Comparison of ENCODE assay signal across 16 cellular contexts in genomic region chr1:8846263-8846662, GRCh38. TPM values are rescaled to one million over a fixed set of nuclear protein-coding genes. Genes with fewer than 3 reads are reported as not detected.
DNase-seq lines count a peak whose midpoint lies in the region; ATAC-seq and TF ChIP-seq lines count a peak whose summit lies in the region.
"Had no signal": no experiment of that assay in that cellular context is flagged by ENCODE, and none has a peak within 500 bp of the region (broad histone marks: within the 10 kb centered on the region; RNA-seq: fewer than 3 reads in every experiment).

No MANE protein-coding gene starts in this region.

- POLR2A ChIA-PET in WTC11 (lab: Charles Lee), result no interaction called here

- no peak overlapping the region for H3K27ac Mint-ChIP-seq in WTC11
- H3K27ac Mint-ChIP-seq: GM23338 had no signal

- no peak overlapping the region for H3K56ac ChIP-seq in mesendoderm (ENCODE audit: low read length)

- 84% methylated on average over 3 to 4 of the region's 4 CpGs for WGBS in upper lobe of left lung, 2 donors
- WGBS in mesendoderm (ENCODE audit: extremely low coverage, insufficient coverage, low lambda C conversion rate), result no CpG with 5 or more reads among the region's 4 CpGs

- no peak overlapping the region for H2BK120ac ChIP-seq in mesendoderm (ENCODE audit: low read depth, low read length)

- no peak overlapping the region for H3K23ac ChIP-seq in mesendoderm (ENCODE audit: low read length)

- H3K4me3 Mint-ChIP-seq in WTC11, result no peak overlapping the region
- H3K4me3 Mint-ChIP-seq: CD8-positive, alpha-beta memory T cell; GM23338 had no signal

- H3K36me3 ChIP-seq in BLaER1 (no peaks in the 10 kb centered on the region), upper lobe of left lung (no peaks in the 10 kb centered on the region), mesendoderm (ENCODE audit: control insufficient read depth, insufficient read depth, low read length) (no peaks in the 10 kb centered on the region)
- no peaks in the 10 kb centered on the region for H3K36me3 ChIP-seq in BLaER1 treated with 17β-estradiol and CSF1 and Interleukin-3, amounts not matched to agents 10 nM and 100 nM
- H3K36me3 ChIP-seq: BE2C had no signal

- TF ChIP-seq POLR2A in upper lobe of left lung (IDR thresholded peaks at IDR 0.05), result no peak

- H3K9me3 ChIP-seq in BLaER1 (peaks cover 24% of the 10 kb centered on the region), upper lobe of left lung (no peaks in the 10 kb centered on the region)
- H3K9me3 ChIP-seq in BLaER1 treated with 17β-estradiol and CSF1 and Interleukin-3, amounts not matched to agents 10 nM and 100 nM (replicated peaks in 1 of 11), result peaks cover 19 to 25% (median 23%) of the 10 kb centered on the region in 11 experiments
- H3K9me3 ChIP-seq: A549, BE2C, Caco-2 had no signal

- H2BK15ac ChIP-seq in mesendoderm (replicated peaks; ENCODE audit: low read depth), result no peak overlapping the region

- DNase-seq in WTC11 (ENCODE audit: low spot score), result no peak
- peak; percentile 67 for DNase-seq in mucosa of gallbladder (ENCODE audit: low spot score)
- no peak for DNase-seq in upper lobe of left lung
- no peak for DNase-seq in foreskin melanocyte
- DNase-seq in mesendoderm, result no peak
- DNase-seq: BE2C; Caco-2; CD8-positive, alpha-beta memory T cell; DMS53; GF-D8; H7 had no signal

- no peak overlapping the region for H3K18ac ChIP-seq in mesendoderm (ENCODE audit: low read length)

- H3K27me3 ChIP-seq in BLaER1 (no peaks in the 10 kb centered on the region), upper lobe of left lung (no peaks in the 10 kb centered on the region), mesendoderm (ENCODE audit: insufficient read depth, low read length, poor library complexity) (no peaks in the 10 kb centered on the region)
- H3K27me3 ChIP-seq in BLaER1 treated with 17β-estradiol and CSF1 and Interleukin-3, amounts not matched to agents 10 nM and 100 nM, result peaks cover 0 to 10% (median 0%) of the 10 kb centered on the region in 11 experiments; a peak in 1 of 22 replicates
- H3K27me3 ChIP-seq: BE2C had no signal

- no peak overlapping the region for H4K8ac ChIP-seq in mesendoderm (ENCODE audit: low read depth, low read length)

- H3K79me1 ChIP-seq in mesendoderm (ENCODE audit: low read length), result no peaks in the 10 kb centered on the region

- H3K4me2 ChIP-seq in BLaER1, result peak overlapping the region; percentile 76
- peak overlapping the region in 9 of 11 experiments; percentile 51 to 80 (median 72); a peak in 15 of 22 replicates for H3K4me2 ChIP-seq in BLaER1 treated with 17β-estradiol and CSF1 and Interleukin-3, amounts not matched to agents 10 nM and 100 nM
- H3K4me2 ChIP-seq in mesendoderm (ENCODE audit: low read length), result no peak overlapping the region
- H3K4me2 ChIP-seq: A549, GM23338 had no signal

- no peak for TF ChIP-seq EP300 in upper lobe of left lung (IDR thresholded peaks at IDR 0.05)

- no peak overlapping the region for H3K4ac ChIP-seq in mesendoderm (ENCODE audit: low read depth, low read length)

- H2BK5ac ChIP-seq in mesendoderm (ENCODE audit: low read length), result no peak overlapping the region

- CTCF ChIA-PET in WTC11 (lab: Charles Lee), result interaction anchor here (1.1 to 1.3 kb wide), 2 partner anchors 13 to 21 kb away, joined by 3 read pairs; no protein-coding TSS in a partner anchor

- H2AK5ac ChIP-seq in mesendoderm (ENCODE audit: low read length), result no peak overlapping the region

- no peaks in the 10 kb centered on the region for H3K79me2 ChIP-seq in mesendoderm (ENCODE audit: control insufficient read depth, insufficient read depth, low read length)

- no peaks in the 10 kb centered on the region; the same call in 1 of the 2 replicates for H3K27me3 Mint-ChIP-seq in WTC11 (ENCODE audit: low read depth)
- H3K27me3 Mint-ChIP-seq: CD8-positive, alpha-beta memory T cell had no signal

- H3K4me3 ChIP-seq in BLaER1, result no peak overlapping the region
- H3K4me3 ChIP-seq in BLaER1 treated with 17β-estradiol and CSF1 and Interleukin-3, amounts not matched to agents 10 nM and 100 nM, result no peak overlapping the region
- no peak overlapping the region for H3K4me3 ChIP-seq in upper lobe of left lung
- H3K4me3 ChIP-seq in mesendoderm (ENCODE audit: low read length), result no peak overlapping the region
- H3K4me3 ChIP-seq: A549, GM23338 had no signal

- H4K5ac ChIP-seq in mesendoderm (ENCODE audit: low read length), result no peak overlapping the region

- H3K9ac ChIP-seq in BLaER1 (no peak overlapping the region), mesendoderm (ENCODE audit: low read length) (no peak overlapping the region)
- H3K9ac ChIP-seq in BLaER1 treated with 17β-estradiol and CSF1 and Interleukin-3, amounts not matched to agents 10 nM and 100 nM, result no peak overlapping the region

- TF ChIP-seq CTCF in WTC11 (IDR thresholded peaks at IDR 0.05) (no peak), upper lobe of left lung (IDR thresholded peaks at IDR 0.05) (no peak)

- peaks cover 10% of the 10 kb centered on the region; the same call in 1 of the 2 replicates for H3K4me1 Mint-ChIP-seq in WTC11

- H3K9me3 Mint-ChIP-seq in WTC11, result peaks cover 1% of the 10 kb centered on the region; the same call in 1 of the 2 replicates
- H3K9me3 Mint-ChIP-seq: CD8-positive, alpha-beta memory T cell had no signal

- no peaks in the 10 kb centered on the region; the same call in 1 of the 2 replicates for H3K36me3 Mint-ChIP-seq in WTC11
- H3K36me3 Mint-ChIP-seq: CD8-positive, alpha-beta memory T cell had no signal

- H3K27ac ChIP-seq in BLaER1 (no peak overlapping the region), upper lobe of left lung (no peak overlapping the region), mesendoderm (ENCODE audit: low read depth, low read length) (no peak overlapping the region)
- H3K27ac ChIP-seq in BLaER1 treated with 17β-estradiol and CSF1 and Interleukin-3, amounts not matched to agents 10 nM and 100 nM, result no peak overlapping the region
- H3K27ac ChIP-seq: A549 had no signal

- H4K20me1 ChIP-seq in BLaER1, result peaks cover 16% of the 10 kb centered on the region
- peaks cover 0 to 15% (median 6%) of the 10 kb centered on the region in 11 experiments; a peak in 8 of 22 replicates for H4K20me1 ChIP-seq in BLaER1 treated with 17β-estradiol and CSF1 and Interleukin-3, amounts not matched to agents 10 nM and 100 nM

- H3K4me1 ChIP-seq in BLaER1 (peaks cover 59% of the 10 kb centered on the region), upper lobe of left lung (peaks cover 7 to 19% (median 11%) of the 10 kb centered on the region in 4 donors), mesendoderm (ENCODE audit: control insufficient read depth, low read depth, low read length) (no peaks in the 10 kb centered on the region)
- peaks cover 29 to 63% (median 56%) of the 10 kb centered on the region in 10 experiments for H3K4me1 ChIP-seq in BLaER1 treated with 17β-estradiol and CSF1 and Interleukin-3, amounts not matched to agents 10 nM and 100 nM
- H3K4me1 ChIP-seq: BE2C, Caco-2 had no signal

- ATAC-seq in WTC11 (no peak), upper lobe of left lung (ENCODE audit: low FRiP score in 2 of 2) (no peak), GM21367 (IDR thresholded peaks at IDR 0.05; ENCODE audit: unreplicated experiment) (no peak)
- ATAC-seq: A549, GM23338 had no signal

TF ChIP-seq in WTC11, 78 proteins besides CTCF, POLR2A, EP300 and RAD21:
- TF ChIP-seq E2F1 (CRISPR knock-in tag; IDR thresholded peaks at IDR 0.05) (no peak), ZSCAN18 (CRISPR knock-in tag; IDR thresholded peaks at IDR 0.05) (no peak), ZNF416 (CRISPR knock-in tag; IDR thresholded peaks at IDR 0.05) (no peak), GABPB1 (CRISPR knock-in tag; IDR thresholded peaks at IDR 0.05) (peak; percentile 57), ZNF219 (CRISPR knock-in tag; IDR thresholded peaks at IDR 0.05; ENCODE audit: borderline replicate concordance) (no peak)

RNA-seq across cellular contexts. Expression of gene RERE, which starts 28.8 kb away (rescaled TPM):
- 122 to 161 TPM (median 124 TPM) in 3 replicates for total RNA-seq in WTC11 (2021)
- total RNA-seq in mucosa of gallbladder, result 134 TPM
- 100 to 1,000 TPM in 4 of 6 donors, 10 to 100 TPM in 2; 75.5 to 222 (median 104) TPM for total RNA-seq in upper lobe of left lung
- polyA plus RNA-seq in mesendoderm (2013, experiment 1 of 2), result 55.4 TPM
- 60.2 TPM for polyA plus RNA-seq in mesendoderm (2013, experiment 2 of 2)

RNA-seq across cellular contexts. Expression of gene ENO1, which starts 32.2 kb away (rescaled TPM):
- total RNA-seq in WTC11 (2021), result 1,978 to 2,328 TPM (median 2,316 TPM) in 3 replicates
- 631 TPM for total RNA-seq in mucosa of gallbladder
- 1,000 to 10,000 TPM in 1 of 6 donors, 100 to 1,000 TPM in 5; 259 to 1,187 (median 717) TPM for total RNA-seq in upper lobe of left lung
- polyA plus RNA-seq in mesendoderm (2013, experiment 1 of 2), result 1,324 TPM
- 1,329 TPM for polyA plus RNA-seq in mesendoderm (2013, experiment 2 of 2)
